Comparison of ENCODE assay signal across 14 cellular contexts in genomic region chr7:46478046-46478445, GRCh38.
DNase-seq lines count a peak whose midpoint lies in the region; FAIRE-seq and TF ChIP-seq lines count a peak whose summit lies in the region.
"Had no signal": no experiment of that assay in that cellular context is flagged by ENCODE, and none has a peak within 500 bp of the region (broad histone marks: within the 10 kb centered on the region; RNA-seq: fewer than 3 reads in every experiment).

No MANE protein-coding gene starts in this region.

- DNase-seq in H4 (ENCODE audit: low spot score), result peak; percentile 92
- peak; percentile 50 for DNase-seq in OCI-M1 (lab: John Stamatoyannopoulos, UW)
- DNase-seq in epithelial cell of proximal tubule (ENCODE audit: low read depth), result peak; percentile 56
- peak; percentile 40 for DNase-seq in smooth muscle cell of the brain vasculature (ENCODE audit: low read depth, low spot score)
- DNase-seq in DMS53 treated with DMSO at 0.1 percent for 48 hours (lab: John Stamatoyannopoulos, UW; ENCODE audit: unreplicated experiment), result no peak
- no peak for DNase-seq in NCI-H526 treated with DMSO at 0.1 percent for 48 hours (lab: John Stamatoyannopoulos, UW)
- no peak for DNase-seq in NCI-H524 (lab: John Stamatoyannopoulos, UW)
- no peak for DNase-seq in GM12892 (ENCODE audit: insufficient read length)
- DNase-seq: activated CD4-positive, alpha-beta memory T cell treated with anti-CD3 and anti-CD28 coated beads for 36 hours; CD4-positive, CD25-positive, alpha-beta regulatory T cell; hippocampal formation; NCI-H510A; transverse colon had no signal

- FAIRE-seq in GM12892 (lab: Jason Lieb, UNC), result no peak
- FAIRE-seq: colon had no signal

- H3K4me3 ChIP-seq in epithelial cell of proximal tubule (ENCODE audit: low read depth, low read length), result no peak overlapping the region
- H3K4me3 ChIP-seq: transverse colon had no signal

- TF ChIP-seq CTCF in epithelial cell of proximal tubule (conservative IDR thresholded peaks at IDR 0.05; ENCODE audit: low read depth, low read length), result peak; percentile 9

- no peak for TF ChIP-seq POLR2A in GM12892 (IDR thresholded peaks at IDR 0.05; ENCODE audit: low read depth, low read length)

Comparison
In these comparisons a context has a peak if more than half of its experiments do, and no peak if none do; other contexts are left out.
1. DNase-seq: peak in H4 (single experiment), OCI-M1 (single experiment), epithelial cell of proximal tubule (single experiment) and smooth muscle cell of the brain vasculature (single experiment); none in DMS53 treated with DMSO at 0.1 percent for 48 hours (single experiment), NCI-H526 treated with DMSO at 0.1 percent for 48 hours (single experiment), NCI-H524 (0 of 2) and GM12892 (single experiment).